ENCODE assay signal across 10 cellular contexts in the genomic region with DNA sequence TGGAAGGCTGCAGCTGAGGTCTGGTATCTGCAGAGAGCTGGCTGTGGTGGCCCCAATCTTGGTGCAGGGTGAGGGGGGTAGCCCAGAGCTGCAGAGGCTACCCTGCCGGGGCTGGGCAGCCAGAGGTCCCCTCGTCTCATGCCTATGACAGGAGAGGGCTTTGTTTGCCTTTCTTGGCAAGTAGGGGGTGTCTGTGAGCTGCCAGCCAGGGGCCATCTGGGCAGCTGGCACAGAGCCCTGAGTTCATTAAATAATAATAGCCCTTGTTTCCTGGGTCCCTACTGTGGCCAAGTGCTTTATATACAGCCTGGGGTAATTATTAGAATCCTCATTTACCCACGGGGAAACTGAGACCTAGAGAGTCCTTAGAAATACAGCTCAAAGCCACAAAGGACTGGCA.
DNase-seq lines count a peak whose midpoint lies in the region; ATAC-seq, FAIRE-seq and TF ChIP-seq lines count a peak whose summit lies in the region.
"Had no signal": no experiment of that assay in that cellular context is flagged by ENCODE, and none has a peak within 500 bp of the region (broad histone marks: within the 10 kb centered on the region; RNA-seq: fewer than 3 reads in every experiment).

No MANE protein-coding gene starts in this region.

- no peaks in the 10 kb centered on the region for H3K9me3 Mint-ChIP-seq in endothelial cell (ENCODE audit: unreplicated experiment)

- no peak overlapping the region for H2AFZ ChIP-seq in hepatocyte

- no peak overlapping the region for H3K9ac ChIP-seq in SK-N-MC (ENCODE audit: insufficient read length)

- ATAC-seq in HG02973 (IDR thresholded peaks at IDR 0.05; ENCODE audit: unreplicated experiment) = no peak

- no peak overlapping the region for H3K4me3 Mint-ChIP-seq in endothelial cell (ENCODE audit: unreplicated experiment)

- 28% methylated on average over 3 of the region's 3 CpGs for WGBS in hepatocyte (ENCODE audit: low lambda C conversion rate, missing lambda C conversion rate)

- CTCF ChIA-PET in AG04450 (lab: Charles Lee) = interaction anchor here (0.6 to 0.7 kb wide), 3 partner anchors 22 to 230 kb away, joined by 3 to 6 read pairs (median 3); no protein-coding TSS in a partner anchor

- no peaks in the 10 kb centered on the region for H3K9me2 ChIP-seq in hepatocyte (replicated peaks; ENCODE audit: insufficient read depth)

- H3K36me3 ChIP-seq in SK-N-MC (ENCODE audit: insufficient read depth, low read length) (no peaks in the 10 kb centered on the region), hepatocyte (replicated peaks; ENCODE audit: insufficient read depth, low read depth) (no peaks in the 10 kb centered on the region)

- H3K27me3 Mint-ChIP-seq in endothelial cell (ENCODE audit: unreplicated experiment) = peaks cover 5% of the 10 kb centered on the region

- H3K27ac ChIP-seq in AG04450 (ENCODE audit: low read depth, low read length) = no peak overlapping the region
- no peak overlapping the region for H3K27ac ChIP-seq in SK-N-MC
- H3K27ac ChIP-seq in hepatocyte = peak overlapping the region; percentile 69

- FAIRE-seq in HTR-8/SVneo (lab: Jason Lieb, UNC) = no peak
- FAIRE-seq: keratinocyte had no signal

- peaks cover 11% of the 10 kb centered on the region for H3K4me1 ChIP-seq in hepatocyte (ENCODE audit: insufficient read depth)

- peaks cover 7% of the 10 kb centered on the region for H3K4me1 Mint-ChIP-seq in endothelial cell (ENCODE audit: unreplicated experiment)

- no peaks in the 10 kb centered on the region for H3K36me3 Mint-ChIP-seq in endothelial cell (ENCODE audit: low read depth, unreplicated experiment)

- POLR2A ChIA-PET in AG04450 (lab: Yijun Ruan, JAX) = no interaction called here

- H3K27me3 ChIP-seq in AG04450 (ENCODE audit: control insufficient read depth, insufficient read depth, low read length) (no peaks in the 10 kb centered on the region), hepatocyte (no peaks in the 10 kb centered on the region)

- H3K79me2 ChIP-seq in hepatocyte = no peaks in the 10 kb centered on the region

- DNase-seq in AG04450 (ENCODE audit: low read depth, low spot score) = no peak
- DNase-seq in HTR-8/SVneo (ENCODE audit: insufficient read length, low spot score) = peak; percentile 24
- peak; percentile 65 for DNase-seq in SK-N-MC (ENCODE audit: low read depth, low spot score)
- DNase-seq in hepatocyte (ENCODE audit: low spot score) = no peak
- no peak for DNase-seq in NCI-H226
- DNase-seq in endothelial cell (ENCODE audit: low spot score) = no peak
- DNase-seq in NCI-H1930 (lab: John Stamatoyannopoulos, UW) = no peak
- DNase-seq: activated CD8-positive, alpha-beta memory T cell treated with anti-CD3 and anti-CD28 coated beads, Interleukin-2, amount 50 U/mL, for 48 hours had no signal

- H3K27ac Mint-ChIP-seq in endothelial cell (ENCODE audit: unreplicated experiment) = no peak overlapping the region

- H3K4me2 ChIP-seq in hepatocyte = peak overlapping the region; percentile 56

- H4K20me1 ChIP-seq in hepatocyte (ENCODE audit: insufficient read depth, poor library complexity, severe bottlenecking) = no peaks in the 10 kb centered on the region

- H3K4me3 ChIP-seq in AG04450 (ENCODE audit: low read depth, low read length) (no peak overlapping the region), SK-N-MC (peak overlapping the region; percentile 22; the same call in 1 of the 2 replicates), hepatocyte (no peak overlapping the region)

- TF ChIP-seq CTCF in AG04450 (IDR thresholded peaks at IDR 0.05; ENCODE audit: low read depth, low read length) = 0 out of 2 replicates have a peak, but pooled peaks have one; percentile 20
- TF ChIP-seq CTCF in hepatocyte (IDR thresholded peaks at IDR 0.05; ENCODE audit: poor library complexity) = peak; percentile 16
- TF ChIP-seq CTCF in endothelial cell (IDR thresholded peaks at IDR 0.05; ENCODE audit: unreplicated experiment) = no peak

- H3K9me3 ChIP-seq in AG04450 (ENCODE audit: control insufficient read depth, insufficient read depth, low read length) (no peaks in the 10 kb centered on the region), SK-N-MC (ENCODE audit: low read depth, low read length) (no peaks in the 10 kb centered on the region), hepatocyte (ENCODE audit: low read depth) (no peaks in the 10 kb centered on the region)

Comparison
In these comparisons a context has a peak if more than half of its experiments do, and no peak if none do; other contexts are left out.
1. DNase-seq: peak in HTR-8/SVneo (single experiment) and SK-N-MC (single experiment); none in AG04450 (single experiment), hepatocyte (single experiment), NCI-H226 (single experiment), endothelial cell (single experiment) and NCI-H1930 (0 of 2).